In the genomic region with DNA sequence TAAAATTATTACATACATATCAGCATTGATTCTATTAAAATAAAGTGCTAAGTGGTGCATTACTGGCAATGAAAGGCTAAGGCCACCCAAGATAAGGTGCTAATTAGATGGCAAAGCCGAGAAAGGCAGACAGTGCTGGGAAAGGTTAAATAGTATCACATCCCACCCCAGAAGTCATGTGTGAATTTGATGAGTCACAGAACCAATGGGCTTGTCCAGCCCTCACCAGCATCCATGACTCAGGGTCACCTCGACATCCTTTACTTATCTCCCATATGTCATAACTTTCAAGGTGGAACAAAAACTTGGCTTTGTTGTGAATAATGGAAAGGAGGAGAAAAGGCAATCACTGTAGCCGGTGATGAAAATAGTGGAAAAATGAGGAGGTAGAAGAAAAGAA, we compare ENCODE assay signal across 20 cellular contexts.
DNase-seq lines count a peak whose midpoint lies in the region; ATAC-seq, FAIRE-seq and TF ChIP-seq lines count a peak whose summit lies in the region.
"Had no signal": no experiment of that assay in that cellular context is flagged by ENCODE, and none has a peak within 500 bp of the region (broad histone marks: within the 10 kb centered on the region; RNA-seq: fewer than 3 reads in every experiment).

No MANE protein-coding gene starts in this region.

- no peak overlapping the region for H3K27ac Mint-ChIP-seq in activated T-helper 17 cell treated with anti-CD3 and anti-CD28 coated beads, Interleukin-2, amount 50 U/mL, for 72 hours
- H3K27ac Mint-ChIP-seq: activated naive CD8-positive, alpha-beta T cell treated with anti-CD3 and anti-CD28 coated beads, Interleukin-2, amount 50 U/mL, for 24 hours; naive thymus-derived CD4-positive, alpha-beta T cell; T-cell had no signal

- in situ Hi-C loops in Caki2 (cut with HindIII; ENCODE audit: low pct_unique_long_range_greater_than_20kb, low sequenced_read_pairs) (no loop called here), K562 (cut with MboI) (no loop called here)

- no peaks in the 10 kb centered on the region for H3K9me1 ChIP-seq in K562 (ENCODE audit: control insufficient read depth, insufficient read depth, low read length)

- H3K27me3 Mint-ChIP-seq in activated T-helper 17 cell treated with anti-CD3 and anti-CD28 coated beads, Interleukin-2, amount 50 U/mL, for 72 hours: no peaks in the 10 kb centered on the region
- H3K27me3 Mint-ChIP-seq: activated naive CD8-positive, alpha-beta T cell treated with anti-CD3 and anti-CD28 coated beads, Interleukin-2, amount 50 U/mL, for 24 hours had no signal

- DNase-seq in Caki2 (ENCODE audit: low read depth) (peak; percentile 68), M059J (ENCODE audit: low read depth) (peak; percentile 87), K562 (ENCODE audit: extremely low read depth in 1 of 4, low spot score in 3 of 4) (peak in 2 of 4 experiments; percentile 35 to 52), kidney epithelial cell (ENCODE audit: low read depth) (peak; percentile 52), GF-D8 (lab: John Stamatoyannopoulos, UW) (no peak)
- DNase-seq in stimulated activated CD4-positive, alpha-beta T cell treated with anti-CD3 and anti-CD28 coated beads, Interleukin-4, amount 100 ng/mL, for 24 hours: no peak
- DNase-seq: activated CD4-positive, CD25-positive, alpha-beta regulatory T cell treated with anti-CD3 and anti-CD28 coated beads, Interleukin-2, amount 50 U/mL, for 72 hours; activated naive CD8-positive, alpha-beta T cell treated with anti-CD3 and anti-CD28 coated beads, Interleukin-2, amount 50 U/mL, for 24 hours; activated T-cell treated with anti-CD3 and anti-CD28 coated beads for 4 hours; C1 segment of cervical spinal cord; naive thymus-derived CD4-positive, alpha-beta T cell; NCI-H1048; retina; stimulated activated naive CD8-positive, alpha-beta T cell treated with anti-CD3 and anti-CD28 coated beads, Interleukin-15, Interleukin-2, amounts not matched to agents 100 U/mL and 50 U/mL, for 24 hours; T-cell had no signal

- no peak overlapping the region for H3K27ac ChIP-seq in K562 (ENCODE audit: extremely low read depth, low read depth, low read length)

- no peaks in the 10 kb centered on the region for H3K36me3 Mint-ChIP-seq in activated T-helper 17 cell treated with anti-CD3 and anti-CD28 coated beads, Interleukin-2, amount 50 U/mL, for 72 hours (ENCODE audit: low read depth)
- H3K36me3 Mint-ChIP-seq: naive thymus-derived CD4-positive, alpha-beta T cell; T-cell had no signal

- H3K4me2 ChIP-seq in K562 (ENCODE audit: insufficient read depth, low read length): no peak overlapping the region

- ATAC-seq in K562: no peak
- ATAC-seq in activated T-helper 17 cell treated with anti-CD3 and anti-CD28 coated beads, Interleukin-2, amount 50 U/mL, for 72 hours (replicated peaks): no peak
- ATAC-seq in GM21360 (IDR thresholded peaks at IDR 0.05; ENCODE audit: unreplicated experiment): no peak
- ATAC-seq: activated naive CD8-positive, alpha-beta T cell treated with anti-CD3 and anti-CD28 coated beads, Interleukin-2, amount 50 U/mL, for 24 hours; left lobe of liver; naive thymus-derived CD4-positive, alpha-beta T cell; stimulated activated naive CD8-positive, alpha-beta T cell treated with anti-CD3 and anti-CD28 coated beads, Interleukin-15, Interleukin-2, amounts not matched to agents 100 U/mL and 50 U/mL, for 24 hours; T-cell had no signal

- CTCF ChIA-PET in K562 (lab: Yijun Ruan, JAX; ENCODE audit: low intra/inter-chr PET ratio): interaction anchor here (0.7 kb wide), 1 partner anchor 1054 kb away, joined by 3 read pairs; no protein-coding TSS in a partner anchor

- TF ChIP-seq POLR2A in K562 (conservative IDR thresholded peaks at IDR 0.05): no peak

- H3K9me3 ChIP-seq in K562 (replicated peaks; ENCODE audit: control insufficient read depth, insufficient read depth, low read depth, low read length): no peaks in the 10 kb centered on the region
- H3K9me3 ChIP-seq: HAP-1 had no signal

- H3K36me3 ChIP-seq in K562 (ENCODE audit: control insufficient read depth, insufficient read depth, low read length): no peaks in the 10 kb centered on the region
- H3K36me3 ChIP-seq in kidney epithelial cell (ENCODE audit: control insufficient read depth, insufficient read depth, low read length): no peaks in the 10 kb centered on the region
- H3K36me3 ChIP-seq: HAP-1 had no signal

- H3K4me3 ChIP-seq in K562 (no peak overlapping the region), kidney epithelial cell (ENCODE audit: low read depth, low read length) (no peak overlapping the region)
- H3K4me3 ChIP-seq: HAP-1 had no signal

- BruUV-seq in K562 (replicated peaks; lab: Mats Ljungman, UMichigan): no TSS peak

- TF ChIP-seq CTCF in K562 (IDR thresholded peaks at IDR 0.05 in 2 of 3, conservative IDR thresholded peaks at IDR 0.05 in 1 of 3; ENCODE audit: insufficient read depth in 2 of 3, low read depth in 1 of 3, low read length in 3 of 3) (no peak), kidney epithelial cell (IDR thresholded peaks at IDR 0.05; ENCODE audit: insufficient read depth, low read length, poor library complexity, severe bottlenecking) (no peak)

- intact Hi-C loops in K562 (cut with micrococcal nuclease): no loop called here

- no peak overlapping the region for H3K9ac ChIP-seq in K562 (ENCODE audit: insufficient read depth in 1 of 2, low read depth in 2 of 2, low read length in 2 of 2)

- no peak for TF ChIP-seq RAD21 in K562 (CRISPR knock-in tag; conservative IDR thresholded peaks at IDR 0.05 in 1 of 2, IDR thresholded peaks at IDR 0.05 in 1 of 2)

- peaks cover 15 to 41% of the 10 kb centered on the region in 2 experiments for H3K27me3 ChIP-seq in K562 (ENCODE audit: control insufficient read depth in 2 of 2, insufficient read depth in 2 of 2, low read length in 2 of 2)
- no peaks in the 10 kb centered on the region for H3K27me3 ChIP-seq in kidney epithelial cell (ENCODE audit: control insufficient read depth, insufficient read depth, low read length)

- no peak overlapping the region for H3K4me3 Mint-ChIP-seq in activated T-helper 17 cell treated with anti-CD3 and anti-CD28 coated beads, Interleukin-2, amount 50 U/mL, for 72 hours
- H3K4me3 Mint-ChIP-seq: activated naive CD8-positive, alpha-beta T cell treated with anti-CD3 and anti-CD28 coated beads, Interleukin-2, amount 50 U/mL, for 24 hours; naive thymus-derived CD4-positive, alpha-beta T cell; T-cell had no signal

- H3K9me3 Mint-ChIP-seq in activated T-helper 17 cell treated with anti-CD3 and anti-CD28 coated beads, Interleukin-2, amount 50 U/mL, for 72 hours: no peaks in the 10 kb centered on the region
- H3K9me3 Mint-ChIP-seq: activated naive CD8-positive, alpha-beta T cell treated with anti-CD3 and anti-CD28 coated beads, Interleukin-2, amount 50 U/mL, for 24 hours; T-cell had no signal

- no peaks in the 10 kb centered on the region for H3K4me1 Mint-ChIP-seq in activated T-helper 17 cell treated with anti-CD3 and anti-CD28 coated beads, Interleukin-2, amount 50 U/mL, for 72 hours
- H3K4me1 Mint-ChIP-seq: activated naive CD8-positive, alpha-beta T cell treated with anti-CD3 and anti-CD28 coated beads, Interleukin-2, amount 50 U/mL, for 24 hours; T-cell had no signal

- peaks cover 12% of the 10 kb centered on the region for H4K20me1 ChIP-seq in K562 (replicated peaks; ENCODE audit: control insufficient read depth, insufficient read depth, low read length)

- no peak for TF ChIP-seq EP300 in K562 (IDR thresholded peaks at IDR 0.05; ENCODE audit: low read length)

- H3K4me1 ChIP-seq in K562 (replicated peaks in 1 of 2; ENCODE audit: control insufficient read depth in 2 of 2, insufficient read depth in 2 of 2, low read length in 2 of 2): no peaks in the 10 kb centered on the region
- H3K4me1 ChIP-seq: HAP-1 had no signal

- POLR2A ChIA-PET in K562 (lab: Yijun Ruan, JAX): no interaction called here

- peak; percentile 73 for FAIRE-seq in K562 (lab: Jason Lieb, UNC)
- FAIRE-seq: GM18507 had no signal

- WGBS in K562 (ENCODE audit: insufficient coverage, low coverage, missing lambda C conversion rate): 5% methylated on average over 3 of the region's 3 CpGs

- no peak overlapping the region for H2AFZ ChIP-seq in K562 (ENCODE audit: low read depth, low read length)

- no peaks in the 10 kb centered on the region for H3K79me2 ChIP-seq in K562 (ENCODE audit: control insufficient read depth, insufficient read depth, low read length)

TF ChIP-seq in K562, 482 proteins besides CTCF, POLR2A, EP300 and RAD21 (continues in another document):
- no peak for TF ChIP-seq ZBED1 (IDR thresholded peaks at IDR 0.05)
- 0 out of 2 replicates have a peak, but pooled peaks have one; percentile 20 for TF ChIP-seq MAFG (tag; conservative IDR thresholded peaks at IDR 0.05)
- no peak for TF ChIP-seq HOXB6 (CRISPR knock-in tag; IDR thresholded peaks at IDR 0.05; ENCODE audit: borderline replicate concordance)
- TF ChIP-seq TGIF2 (CRISPR knock-in tag; IDR thresholded peaks at IDR 0.05): no peak
- no peak for TF ChIP-seq ZFP1 (CRISPR knock-in tag; IDR thresholded peaks at IDR 0.05)
- TF ChIP-seq ZNF316 (IDR thresholded peaks at IDR 0.05): peak; percentile 54; the same call in 1 of the 2 replicates
- peak; percentile 46; the same call in 1 of the 2 replicates for TF ChIP-seq FOSL1 (tag; conservative IDR thresholded peaks at IDR 0.05)
- TF ChIP-seq HDAC6 (IDR thresholded peaks at IDR 0.05; ENCODE audit: low read depth, low read length): no peak
- no peak for TF ChIP-seq MTF1 (CRISPR knock-in tag; IDR thresholded peaks at IDR 0.05; ENCODE audit: borderline replicate concordance)
- TF ChIP-seq, protein P1, sequence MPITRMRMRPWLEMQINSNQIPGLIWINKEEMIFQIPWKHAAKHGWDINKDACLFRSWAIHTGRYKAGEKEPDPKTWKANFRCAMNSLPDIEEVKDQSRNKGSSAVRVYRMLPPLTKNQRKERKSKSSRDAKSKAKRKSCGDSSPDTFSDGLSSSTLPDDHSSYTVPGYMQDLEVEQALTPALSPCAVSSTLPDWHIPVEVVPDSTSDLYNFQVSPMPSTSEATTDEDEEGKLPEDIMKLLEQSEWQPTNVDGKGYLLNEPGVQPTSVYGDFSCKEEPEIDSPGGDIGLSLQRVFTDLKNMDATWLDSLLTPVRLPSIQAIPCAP (CRISPR knock-in tag; IDR thresholded peaks at IDR 0.05; ENCODE audit: borderline replicate concordance): no peak

Comparison
In these comparisons a context has a peak if more than half of its experiments do, and no peak if none do; other contexts are left out.
1. DNase-seq: peak in Caki2 (single experiment), M059J (single experiment) and kidney epithelial cell (single experiment); none in stimulated activated CD4-positive, alpha-beta T cell treated with anti-CD3 and anti-CD28 coated beads, Interleukin-4, amount 100 ng/mL, for 24 hours (single experiment) and GF-D8 (single experiment).